In genomic region chr20:37420610-37421009, GRCh38 we compare ENCODE assay signal across 1 cellular context.
TF ChIP-seq lines count a peak whose summit lies in the region.

No MANE protein-coding gene starts in this region.

TF ChIP-seq in GM12878, 131 proteins besides CTCF, POLR2A, EP300 and RAD21 (continued from another document):
- TF ChIP-seq BCL3 (IDR thresholded peaks at IDR 0.05; ENCODE audit: borderline replicate concordance, insufficient read depth, low read depth, low read length, poor library complexity, severe bottlenecking), result peak; percentile 90
